In the genomic region with DNA sequence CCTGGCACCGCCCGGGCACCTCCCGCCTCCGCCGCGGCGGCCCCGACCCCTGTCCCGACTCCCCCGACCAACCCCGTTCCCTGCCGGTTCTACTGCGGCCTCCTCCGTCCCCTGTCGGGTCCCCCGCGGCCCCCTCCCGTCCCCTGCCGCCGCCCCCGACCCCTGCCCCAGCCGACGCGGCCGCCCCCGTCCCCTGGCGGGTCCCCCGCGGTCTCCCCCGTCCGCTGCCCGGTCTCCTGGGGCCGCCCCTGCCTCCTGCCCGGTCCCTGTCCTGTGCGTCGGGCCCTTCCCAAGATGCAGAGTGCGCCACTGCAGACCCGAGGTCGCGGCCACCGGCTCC, we compare ENCODE assay signal across 1 cellular context.
TF ChIP-seq lines count a peak whose summit lies in the region.
"Not testable (repeated sequence)": the region's sequence is repeated elsewhere in the genome, so short reads cannot be mapped to it uniquely, and the experiment has no call there.

No MANE protein-coding gene starts in this region.

TF ChIP-seq in K562, 482 proteins besides CTCF, POLR2A, EP300 and RAD21:
- TF ChIP-seq CEBPG (CRISPR knock-in tag; IDR thresholded peaks at IDR 0.05), result 0 out of 2 replicates have a peak, but pooled peaks have one; percentile 0
- TF ChIP-seq CEBPG (tag; conservative IDR thresholded peaks at IDR 0.05 in 1 of 2, IDR thresholded peaks at IDR 0.05 in 1 of 2), result not testable (repeated sequence)
- peak; percentile 7; the same call in 1 of the 2 replicates for TF ChIP-seq GTF2E2 (tag; IDR thresholded peaks at IDR 0.05)
- peak; percentile 8; the same call in 1 of the 2 replicates for TF ChIP-seq POLR2H (tag; IDR thresholded peaks at IDR 0.05; ENCODE audit: low read depth)
- 0 out of 2 replicates have a peak, but pooled peaks have one; percentile 3 for TF ChIP-seq EP400 (IDR thresholded peaks at IDR 0.05)
